ENCODE assay signal across 1 cellular context in genomic region chr2:226475650-226476049, GRCh38.
A peak's percentile ranks its signal among the peaks of the same experiment; 100 is the strongest.
TF ChIP-seq lines count a peak whose summit lies in the region.

No MANE protein-coding gene starts in this region.

TF ChIP-seq in IMR-90, 13 proteins besides CTCF, POLR2A, EP300 and RAD21 (continued from another document):
- peak; percentile 54; the same call in 1 of the 2 replicates for TF ChIP-seq FOS (IDR thresholded peaks at IDR 0.05; ENCODE audit: low read depth, low read length)
